1 cellular context compared by ENCODE assay signal in the genomic region with DNA sequence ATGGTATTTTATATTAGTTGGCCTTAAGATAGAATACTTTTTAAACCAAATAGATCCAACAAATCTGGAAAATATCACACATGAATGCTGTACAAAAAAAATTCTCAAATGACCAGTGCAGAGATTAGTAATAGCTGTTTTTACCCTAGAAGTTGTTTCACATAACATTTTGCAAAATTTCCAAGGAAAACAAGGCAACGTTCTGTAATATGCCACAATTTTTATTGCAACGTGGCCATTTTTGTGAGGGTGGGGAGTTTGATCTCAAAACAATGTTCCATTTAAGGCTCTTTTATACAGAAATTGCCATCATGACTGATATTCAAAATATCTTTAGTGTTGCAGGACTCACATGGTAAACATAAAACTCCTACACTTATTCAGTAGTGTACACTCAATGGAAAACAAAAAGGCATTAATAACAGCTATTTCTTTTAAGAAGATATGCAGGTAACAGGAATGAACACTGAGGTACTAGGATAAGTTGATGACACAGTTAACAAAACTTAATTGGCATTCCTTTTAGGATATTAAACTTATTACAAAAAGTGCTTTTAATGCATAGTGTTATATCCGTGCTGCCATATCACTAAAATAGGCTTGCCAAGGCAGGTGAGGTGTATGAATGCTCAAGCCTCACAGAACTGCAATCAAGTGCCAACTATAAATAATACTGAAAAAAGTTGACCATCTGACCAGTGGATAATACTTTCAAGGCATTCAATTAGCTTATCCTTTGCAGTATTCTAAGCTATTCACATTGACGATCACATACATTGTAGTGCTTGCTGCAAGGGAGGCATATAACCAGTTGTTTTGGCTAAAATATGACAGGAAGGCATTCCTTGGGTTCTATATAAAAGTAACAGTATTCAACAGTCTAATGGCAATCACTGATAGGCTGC.
TF ChIP-seq lines count a peak whose summit lies in the region.

No MANE protein-coding gene starts in this region.

TF ChIP-seq in A549, 52 proteins besides CTCF, POLR2A, EP300 and RAD21 (continued from another document):
- TF ChIP-seq, protein P1, sequence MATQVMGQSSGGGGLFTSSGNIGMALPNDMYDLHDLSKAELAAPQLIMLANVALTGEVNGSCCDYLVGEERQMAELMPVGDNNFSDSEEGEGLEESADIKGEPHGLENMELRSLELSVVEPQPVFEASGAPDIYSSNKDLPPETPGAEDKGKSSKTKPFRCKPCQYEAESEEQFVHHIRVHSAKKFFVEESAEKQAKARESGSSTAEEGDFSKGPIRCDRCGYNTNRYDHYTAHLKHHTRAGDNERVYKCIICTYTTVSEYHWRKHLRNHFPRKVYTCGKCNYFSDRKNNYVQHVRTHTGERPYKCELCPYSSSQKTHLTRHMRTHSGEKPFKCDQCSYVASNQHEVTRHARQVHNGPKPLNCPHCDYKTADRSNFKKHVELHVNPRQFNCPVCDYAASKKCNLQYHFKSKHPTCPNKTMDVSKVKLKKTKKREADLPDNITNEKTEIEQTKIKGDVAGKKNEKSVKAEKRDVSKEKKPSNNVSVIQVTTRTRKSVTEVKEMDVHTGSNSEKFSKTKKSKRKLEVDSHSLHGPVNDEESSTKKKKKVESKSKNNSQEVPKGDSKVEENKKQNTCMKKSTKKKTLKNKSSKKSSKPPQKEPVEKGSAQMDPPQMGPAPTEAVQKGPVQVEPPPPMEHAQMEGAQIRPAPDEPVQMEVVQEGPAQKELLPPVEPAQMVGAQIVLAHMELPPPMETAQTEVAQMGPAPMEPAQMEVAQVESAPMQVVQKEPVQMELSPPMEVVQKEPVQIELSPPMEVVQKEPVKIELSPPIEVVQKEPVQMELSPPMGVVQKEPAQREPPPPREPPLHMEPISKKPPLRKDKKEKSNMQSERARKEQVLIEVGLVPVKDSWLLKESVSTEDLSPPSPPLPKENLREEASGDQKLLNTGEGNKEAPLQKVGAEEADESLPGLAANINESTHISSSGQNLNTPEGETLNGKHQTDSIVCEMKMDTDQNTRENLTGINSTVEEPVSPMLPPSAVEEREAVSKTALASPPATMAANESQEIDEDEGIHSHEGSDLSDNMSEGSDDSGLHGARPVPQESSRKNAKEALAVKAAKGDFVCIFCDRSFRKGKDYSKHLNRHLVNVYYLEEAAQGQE (IDR thresholded peaks at IDR 0.05): no peak
- TF ChIP-seq NFE2L2 (conservative IDR thresholded peaks at IDR 0.05; ENCODE audit: low read length) (no peak), RFX5 (IDR thresholded peaks at IDR 0.05) (no peak)
